8 cellular contexts compared by ENCODE assay signal in genomic region chr16:1929578-1930337, GRCh38. TPM values are rescaled to one million over a fixed set of nuclear protein-coding genes. Genes with fewer than 3 reads are reported as not detected.
DNase-seq lines count a peak whose midpoint lies in the region; ATAC-seq, FAIRE-seq and TF ChIP-seq lines count a peak whose summit lies in the region.

No MANE protein-coding gene starts in this region.

- peak overlapping the region; percentile 67 for H3K4me3 ChIP-seq in DOHH2 (ENCODE audit: low read length)
- peak overlapping the region; percentile 55; the same call in 1 of the 2 replicates for H3K4me3 ChIP-seq in Karpas-422 (ENCODE audit: low read length)
- peak overlapping the region; percentile 35 for H3K4me3 ChIP-seq in RWPE2 (ENCODE audit: severe bottlenecking)
- H3K4me3 ChIP-seq in neutrophil (ENCODE audit: low read depth in 1 of 2, low read length in 1 of 2), result peak overlapping the region; percentile 65 to 89

- no peak for FAIRE-seq in frontal cortex (lab: Jason Lieb, UNC)

- peak overlapping the region; percentile 66 for H3K9ac ChIP-seq in Karpas-422 (ENCODE audit: low read length)

- H3K9me2 ChIP-seq in DOHH2 (replicated peaks; ENCODE audit: control insufficient read depth, low read length), result no peaks in the 10 kb centered on the region
- no peaks in the 10 kb centered on the region for H3K9me2 ChIP-seq in Karpas-422 (replicated peaks; ENCODE audit: insufficient read depth, low read length)

- H3K79me2 ChIP-seq in DOHH2 (ENCODE audit: control insufficient read depth, low read length), result no peaks in the 10 kb centered on the region
- no peaks in the 10 kb centered on the region for H3K79me2 ChIP-seq in Karpas-422 (ENCODE audit: low read length)

- H3K4me2 ChIP-seq in DOHH2 (ENCODE audit: low read length) (peak overlapping the region; percentile 67), Karpas-422 (ENCODE audit: low read depth, low read length, poor library complexity, severe bottlenecking) (peak overlapping the region; percentile 65)

- H3K9me3 ChIP-seq in DOHH2 (ENCODE audit: control insufficient read depth, insufficient read depth, low read length) (no peaks in the 10 kb centered on the region), Karpas-422 (ENCODE audit: low read length) (no peaks in the 10 kb centered on the region), RWPE2 (ENCODE audit: severe bottlenecking) (no peaks in the 10 kb centered on the region), neutrophil (no peaks in the 10 kb centered on the region)

- no peak overlapping the region for H3K27ac ChIP-seq in DOHH2 (ENCODE audit: low read depth, low read length)
- H3K27ac ChIP-seq in Karpas-422 (ENCODE audit: low read length), result no peak overlapping the region
- no peak overlapping the region for H3K27ac ChIP-seq in RWPE2 (ENCODE audit: poor library complexity, severe bottlenecking)
- H3K27ac ChIP-seq in neutrophil, result peak overlapping the region; percentile 93

- peak overlapping the region; percentile 84 for H2AFZ ChIP-seq in Karpas-422 (ENCODE audit: low read length)

- H3K4me1 ChIP-seq in DOHH2 (ENCODE audit: control insufficient read depth, low read length), result peaks cover 8% of the 10 kb centered on the region
- H3K4me1 ChIP-seq in Karpas-422 (ENCODE audit: low read length), result peaks cover 7% of the 10 kb centered on the region
- no peaks in the 10 kb centered on the region for H3K4me1 ChIP-seq in RWPE2 (ENCODE audit: insufficient read depth, poor library complexity, severe bottlenecking)
- H3K4me1 ChIP-seq in neutrophil (ENCODE audit: control insufficient read depth in 1 of 2, insufficient read depth in 1 of 2, low read depth in 1 of 2, low read length in 1 of 2), result peaks cover 52 to 58% of the 10 kb centered on the region in 2 experiments

- H3K36me3 ChIP-seq in DOHH2 (ENCODE audit: control insufficient read depth, low read length) (no peaks in the 10 kb centered on the region), Karpas-422 (ENCODE audit: insufficient read depth, low read length) (no peaks in the 10 kb centered on the region), RWPE2 (ENCODE audit: low read depth) (no peaks in the 10 kb centered on the region), neutrophil (peaks cover 3% of the 10 kb centered on the region)

- TF ChIP-seq CTCF in DOHH2 (IDR thresholded peaks at IDR 0.05; ENCODE audit: low read depth, low read length, poor library complexity, severe bottlenecking) (peak; percentile 89), RWPE2 (IDR thresholded peaks at IDR 0.05; ENCODE audit: poor library complexity, severe bottlenecking) (peak; percentile 98), neutrophil (IDR thresholded peaks at IDR 0.05) (peak; percentile 100)

- H3F3A ChIP-seq in DOHH2 (ENCODE audit: control insufficient read depth, insufficient read depth), result no peaks in the 10 kb centered on the region

- DNase-seq in Karpas-422 (peak; percentile 95), RWPE2 (ENCODE audit: low spot score) (no peak), frontal cortex (ENCODE audit: low spot score in 2 of 2) (peak; percentile 97 to 99), stromal cell of bone marrow (ENCODE audit: low read depth) (peak; percentile 55)
- DNase-seq in activated effector memory CD4-positive, alpha-beta T cell treated with anti-CD3 and anti-CD28 coated beads, Interleukin-2, amount 50 U/mL, for 16 hours, result peak; percentile 98

- H3K27me3 ChIP-seq in DOHH2 (ENCODE audit: control insufficient read depth, low read length) (0 out of 2 replicates have a peak, but pooled peaks cover 2% of the 10 kb centered on the region), Karpas-422 (ENCODE audit: low read length) (no peaks in the 10 kb centered on the region), RWPE2 (ENCODE audit: insufficient read depth, poor library complexity, severe bottlenecking) (no peaks in the 10 kb centered on the region), neutrophil (peaks cover 3% of the 10 kb centered on the region)

- H4K20me1 ChIP-seq in DOHH2 (ENCODE audit: control insufficient read depth, insufficient read depth, low read depth, low read length) (no peaks in the 10 kb centered on the region), Karpas-422 (ENCODE audit: insufficient read depth, low read depth, low read length) (no peaks in the 10 kb centered on the region)

- ATAC-seq in GM21825 (IDR thresholded peaks at IDR 0.05; ENCODE audit: unreplicated experiment), result peak; percentile 90
- ATAC-seq in RWPE2 (ENCODE audit: low read depth), result peak; percentile 81

RNA-seq across cellular contexts. Expression of gene HS3ST6, which starts 11.5 kb away (rescaled TPM):
- not detected in 2 replicates for total RNA-seq in Karpas-422 (2014; rRNA removed; shearing (Covaris generic); ENCODE audit: low replicate concordance)
- total RNA-seq in frontal cortex, result not detected

RNA-seq across cellular contexts. Expression of gene MSRB1, which starts 13.2 kb away (rescaled TPM):
- total RNA-seq in Karpas-422 (2014; rRNA removed; shearing (Covaris generic); ENCODE audit: low replicate concordance), result 4.8 and 18.1 TPM in 2 replicates
- 4.1 TPM for total RNA-seq in frontal cortex

RNA-seq across cellular contexts. Expression of gene RPL3L, which starts 24.7 kb away (rescaled TPM):
- total RNA-seq in Karpas-422 (2014; rRNA removed; shearing (Covaris generic); ENCODE audit: low replicate concordance), result not detected in 2 replicates
- total RNA-seq in frontal cortex, result not detected

RNA-seq across cellular contexts. Expression of gene NDUFB10, which starts 29.6 kb away (rescaled TPM):
- 288 and 537 TPM in 2 replicates for total RNA-seq in Karpas-422 (2014; rRNA removed; shearing (Covaris generic); ENCODE audit: low replicate concordance)
- 76.6 TPM for total RNA-seq in frontal cortex

RNA-seq across cellular contexts. Expression of gene RPS2, which starts 34.9 kb away (rescaled TPM):
- total RNA-seq in Karpas-422 (2014; rRNA removed; shearing (Covaris generic); ENCODE audit: low replicate concordance), result 3,837 and 4,799 TPM in 2 replicates
- 1,930 TPM for total RNA-seq in frontal cortex
